In genomic region chr5:820245-820644, GRCh38 we compare ENCODE assay signal across 29 cellular contexts. TPM values are rescaled to one million over a fixed set of nuclear protein-coding genes. Genes with fewer than 3 reads are reported as not detected.
"Had no signal": no experiment of that assay in that cellular context is flagged by ENCODE, and none has a peak within 500 bp of the region (broad histone marks: within the 10 kb centered on the region; RNA-seq: fewer than 3 reads in every experiment).

No MANE protein-coding gene starts in this region.

- H3K4me3 ChIP-seq: colonic mucosa, esophagus squamous epithelium, heart right ventricle, lung, pancreas, smooth muscle cell, testis, tibial artery, upper lobe of left lung had no signal

- H3K36me3 ChIP-seq: colonic mucosa, esophagus squamous epithelium, neutrophil, pancreas, upper lobe of left lung had no signal

- H3K9me3 ChIP-seq: colonic mucosa, esophagus squamous epithelium, neutrophil, pancreas, testis had no signal

- H3K4me1 ChIP-seq: colonic mucosa, esophagus squamous epithelium, heart right ventricle, pancreas, testis, tibial artery, upper lobe of left lung had no signal

- DNase-seq: colonic mucosa; effector CD8-positive, alpha-beta T cell; esophagus squamous epithelium; foreskin melanocyte; glutamatergic neuron; heart right ventricle; hippocampal formation; kidney glomerular epithelial cell; left colon; left ventricle myocardium superior; pancreas; retina; stimulated activated CD4-positive, alpha-beta T cell treated with anti-CD3 and anti-CD28 coated beads, Interleukin-12 subunit alpha, Interleukin-12 subunit beta, amount 100 ng/mL, for 4 hours; stimulated activated CD4-positive, alpha-beta T cell treated with anti-CD3 and anti-CD28 coated beads, Interleukin-1b, Interleukin-23, amount 100 ng/mL, for 48 hours; stimulated activated CD4-positive, alpha-beta T cell treated with anti-CD3 and anti-CD28 coated beads, Interleukin-4, amount 100 ng/mL, for 1 hour; stimulated activated CD8-positive, alpha-beta memory T cell treated with anti-CD3 and anti-CD28 coated beads, Interleukin-4, amount 100 ng/mL, for 48 hours; stimulated activated naive CD8-positive, alpha-beta T cell treated with anti-CD3 and anti-CD28 coated beads, Interleukin-15, Interleukin-2, amounts not matched to agents 100 U/mL and 50 U/mL, for 24 hours; substantia nigra; testis; tibial artery had no signal

- ATAC-seq: heart right ventricle; left colon; left ventricle myocardium superior; natural killer cell treated with Interleukin-12 subunit alpha and Interleukin-12 subunit beta and Interleukin-15 and Interleukin-18, amount 100 ng/mL, for 72 hours; pancreas; sciatic nerve had no signal

- H3K27me3 ChIP-seq: colonic mucosa, esophagus squamous epithelium, heart right ventricle, pancreas, testis, tibial artery, upper lobe of left lung had no signal

- H3K27ac ChIP-seq: colonic mucosa, esophagus squamous epithelium, heart right ventricle, neutrophil, pancreas, testis, tibial artery, upper lobe of left lung had no signal

RNA-seq across cellular contexts. Expression of gene ZDHHC11B, which starts 35.7 kb away (rescaled TPM):
- total RNA-seq: endothelial cell of umbilical vein, epithelial cell of proximal tubule, pulmonary artery endothelial cell, smooth muscle cell had no signal
